Comparison of ENCODE assay signal across 21 cellular contexts in the genomic region with DNA sequence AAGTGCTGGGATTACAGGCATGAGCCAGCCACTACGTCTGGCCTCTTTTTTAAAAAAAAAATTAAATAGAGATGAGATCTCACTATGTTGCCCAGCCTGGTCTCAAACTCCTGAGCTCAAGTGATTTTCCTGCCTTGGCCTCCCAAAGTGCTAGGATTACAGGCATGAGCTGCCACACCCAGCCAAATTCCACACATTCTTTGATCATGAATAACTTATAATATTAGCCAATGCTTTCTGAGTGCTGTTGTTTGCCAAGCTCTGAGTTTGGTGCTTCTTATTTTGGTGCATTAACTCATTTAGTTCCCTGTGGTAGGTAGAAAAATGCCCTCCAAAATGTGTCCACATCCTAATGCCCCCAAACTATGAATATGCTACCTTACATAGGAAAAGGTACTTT. TPM values are rescaled to one million over a fixed set of nuclear protein-coding genes. Genes with fewer than 3 reads are reported as not detected.
A peak's percentile ranks its signal among the peaks of the same experiment; 100 is the strongest.
DNase-seq lines count a peak whose midpoint lies in the region; ATAC-seq and TF ChIP-seq lines count a peak whose summit lies in the region.
"Had no signal": no experiment of that assay in that cellular context is flagged by ENCODE, and none has a peak within 500 bp of the region (broad histone marks: within the 10 kb centered on the region; RNA-seq: fewer than 3 reads in every experiment).

No MANE protein-coding gene starts in this region.

- intact Hi-C loops in ovary (cut with DNase I) = no loop called here

- no peak for TF ChIP-seq POLR2A in ovary (IDR thresholded peaks at IDR 0.05)

- 50 to 77% (median 54%) methylated on average over 1 of the region's 1 CpG for WGBS in ovary, 3 donors

- TF ChIP-seq CTCF in fibroblast of villous mesenchyme (IDR thresholded peaks at IDR 0.05; ENCODE audit: insufficient read depth, low read depth, low read length) (no peak), ovary (IDR thresholded peaks at IDR 0.05) (no peak)

- H3K9me3 ChIP-seq in SJSA1 (replicated peaks) (0 out of 2 replicates have a peak, but pooled peaks cover 2% of the 10 kb centered on the region), ovary (no peaks in the 10 kb centered on the region)
- H3K9me3 ChIP-seq: thyroid gland had no signal

- H3K4me3 ChIP-seq in SJSA1 = no peak overlapping the region
- no peak overlapping the region for H3K4me3 ChIP-seq in fibroblast of villous mesenchyme (ENCODE audit: low read depth, low read length)
- no peak overlapping the region for H3K4me3 ChIP-seq in ovary
- H3K4me3 ChIP-seq: thyroid gland had no signal

- no peak for TF ChIP-seq EP300 in ovary (IDR thresholded peaks at IDR 0.05)

- DNase-seq in HCEC 1CT (peak; percentile 9), SJSA1 (ENCODE audit: low read depth in 1 of 2, low spot score in 2 of 2) (peak in 1 of 2 experiments; percentile 28), fibroblast of villous mesenchyme (ENCODE audit: low read depth) (peak; percentile 3), ovary (no peak)
- DNase-seq: activated B cell treated with CpG ODN at 0.5 μM for 24 hours; activated CD8-positive, alpha-beta T cell treated with anti-CD3 and anti-CD28 coated beads for 36 hours; amniotic stem cell; BE2C; GOT3; NCI-H1092; NCI-H2029; NCI-H446 treated with DMSO at 0.1 percent for 48 hours; stimulated activated naive CD8-positive, alpha-beta T cell treated with anti-CD3 and anti-CD28 coated beads, Interleukin-15, Interleukin-2, amounts not matched to agents 100 U/mL and 50 U/mL, for 24 hours; T-helper 9 cell; thyroid gland had no signal

- H3K4me1 ChIP-seq in SJSA1 (replicated peaks) (peaks cover 9% of the 10 kb centered on the region; the same call in 1 of the 2 replicates), ovary (ENCODE audit: insufficient read depth) (no peaks in the 10 kb centered on the region)
- H3K4me1 ChIP-seq: BE2C, thyroid gland had no signal

- H3K27ac ChIP-seq in SJSA1 = peak overlapping the region; percentile 47
- H3K27ac ChIP-seq in ovary = no peak overlapping the region
- H3K27ac ChIP-seq: KMS-11, RWPE1, thyroid gland had no signal

- ATAC-seq in HG03521 (IDR thresholded peaks at IDR 0.05; ENCODE audit: unreplicated experiment) (no peak), GM21825 (IDR thresholded peaks at IDR 0.05; ENCODE audit: unreplicated experiment) (no peak), GM21786 (IDR thresholded peaks at IDR 0.05; ENCODE audit: unreplicated experiment) (no peak)
- ATAC-seq: activated CD8-positive, alpha-beta T cell treated with anti-CD3 and anti-CD28 coated beads for 36 hours; left lobe of liver; stimulated activated naive CD8-positive, alpha-beta T cell treated with anti-CD3 and anti-CD28 coated beads, Interleukin-15, Interleukin-2, amounts not matched to agents 100 U/mL and 50 U/mL, for 24 hours had no signal

- H3K36me3 ChIP-seq in SJSA1 (no peaks in the 10 kb centered on the region), ovary (no peaks in the 10 kb centered on the region)
- H3K36me3 ChIP-seq: BE2C, thyroid gland had no signal

- H3K27me3 ChIP-seq in SJSA1 (replicated peaks) = no peaks in the 10 kb centered on the region
- H3K27me3 ChIP-seq in ovary = no peaks in the 10 kb centered on the region
- H3K27me3 ChIP-seq: BE2C, thyroid gland had no signal

RNA-seq across cellular contexts. Expression of a gene that starts 47.2 kb away (rescaled TPM):
- total RNA-seq in SJSA1 (2014; rRNA removed; shearing (Covaris generic)) = 26.7 and 50.4 TPM in 2 replicates
- total RNA-seq in fibroblast of villous mesenchyme (14.2 and 21.2 TPM in 2 replicates), ovary (1 to 10 TPM in 2 of 7 donors, under 1 TPM in 4, not detected in 1; 0.10 to 3.6 (median 0.71) TPM)
- 1 to 10 TPM in 1 of 2 donors, under 1 TPM in 1; 0.23 to 2.8 TPM for polyA plus RNA-seq in ovary

Comparison
In these comparisons a context has a peak if more than half of its experiments do, and no peak if none do; other contexts are left out.
1. DNase-seq: peak in HCEC 1CT (single experiment) and fibroblast of villous mesenchyme (single experiment); none in ovary (0 of 5).